Comparison of ENCODE assay signal across 19 cellular contexts in the genomic region with DNA sequence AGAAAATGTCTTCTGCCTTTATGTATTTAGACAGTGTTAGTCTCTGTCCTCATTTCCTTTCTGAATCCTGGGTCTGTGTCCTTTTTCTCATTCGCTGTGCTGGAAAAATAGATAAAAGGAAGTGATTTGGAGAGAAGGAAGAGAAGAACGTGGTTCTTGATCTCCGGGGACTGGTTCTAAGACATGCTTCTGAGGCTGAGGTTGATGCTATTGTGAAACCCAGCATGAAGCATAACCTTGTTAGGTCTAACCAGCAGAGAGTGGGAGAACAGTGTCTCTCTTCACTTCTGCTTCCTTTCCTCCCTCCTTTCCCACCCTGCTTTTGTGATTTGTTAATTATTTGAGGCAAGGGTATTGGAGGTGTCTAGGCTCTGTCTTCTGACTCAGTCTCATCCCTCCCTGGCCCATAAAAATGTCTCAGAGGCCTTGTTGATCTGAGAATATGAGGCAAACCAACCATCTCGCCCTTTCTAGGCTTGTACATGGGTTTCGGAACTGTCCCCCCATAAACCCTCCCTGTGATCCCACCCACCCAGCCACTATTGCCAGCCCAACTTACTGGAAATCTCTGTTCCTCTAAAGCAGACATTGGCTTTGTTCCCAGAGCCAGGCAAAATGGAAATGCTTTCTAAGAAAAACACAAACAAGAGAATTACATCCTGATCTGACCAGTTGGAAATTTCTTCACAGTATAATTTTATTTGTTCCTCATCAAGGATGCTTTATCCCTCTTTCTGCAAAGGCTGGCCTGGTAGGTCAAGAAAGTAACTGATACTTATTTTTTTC.
DNase-seq lines count a peak whose midpoint lies in the region; ATAC-seq and TF ChIP-seq lines count a peak whose summit lies in the region.
"Had no signal": no experiment of that assay in that cellular context is flagged by ENCODE, and none has a peak within 500 bp of the region (broad histone marks: within the 10 kb centered on the region; RNA-seq: fewer than 3 reads in every experiment).

No MANE protein-coding gene starts in this region.

- no peak for ATAC-seq in GM21447 (IDR thresholded peaks at IDR 0.05; ENCODE audit: unreplicated experiment)
- ATAC-seq in lower lobe of right lung = no peak
- ATAC-seq: effector memory CD8-positive, alpha-beta T cell had no signal

- H3K4me3 ChIP-seq in A673 (ENCODE audit: low read depth, low read length, poor library complexity, severe bottlenecking) (no peak overlapping the region), lower lobe of right lung (no peak overlapping the region)
- H3K4me3 ChIP-seq: tibial nerve had no signal

- in situ Hi-C loops in ACHN (cut with HindIII; ENCODE audit: low pct_ligation_motif_present, low pct_unique_long_range_greater_than_20kb, low sequenced_read_pairs) = no loop called here

- H3K27ac ChIP-seq in A673 (ENCODE audit: low read depth, low read length, poor library complexity, severe bottlenecking) (no peak overlapping the region), lower lobe of right lung (no peak overlapping the region)
- H3K27ac ChIP-seq: brain microvascular endothelial cell had no signal

- POLR2A ChIA-PET in A673 (lab: Charles Lee; ENCODE audit: low non-redundant PET) = no interaction called here

- TF ChIP-seq CTCF in A673 (conservative IDR thresholded peaks at IDR 0.05; ENCODE audit: low read depth, low read length) (no peak), lower lobe of right lung (IDR thresholded peaks at IDR 0.05) (no peak)

- H3K27me3 ChIP-seq in A673 (replicated peaks; ENCODE audit: insufficient read depth, low read depth, low read length, poor library complexity) = no peaks in the 10 kb centered on the region
- H3K27me3 ChIP-seq in lower lobe of right lung (ENCODE audit: low read depth) = no peaks in the 10 kb centered on the region
- H3K27me3 ChIP-seq: brain microvascular endothelial cell, tibial nerve had no signal

- CTCF ChIA-PET in A673 (lab: Charles Lee) = no interaction called here

- peaks cover 15% of the 10 kb centered on the region for H3K4me1 ChIP-seq in A673 (ENCODE audit: insufficient read depth, low read length, poor library complexity, severe bottlenecking)
- H3K4me1 ChIP-seq in lower lobe of right lung = peaks cover 20% of the 10 kb centered on the region

- no TSS peak for BruUV-seq in A673 (replicated peaks; lab: Mats Ljungman, UMichigan)

- H3K36me3 ChIP-seq in A673 (ENCODE audit: insufficient read depth, low read length, poor library complexity, severe bottlenecking) (no peaks in the 10 kb centered on the region), lower lobe of right lung (no peaks in the 10 kb centered on the region)
- H3K36me3 ChIP-seq: brain microvascular endothelial cell, tibial nerve had no signal

- DNase-seq in A673 (ENCODE audit: low spot score) (peak; percentile 14), LHCN-M2 (ENCODE audit: low read depth) (peak; percentile 52), astrocyte of the hippocampus (ENCODE audit: low read depth, low spot score) (peak; percentile 75), medulla oblongata (ENCODE audit: extremely low spot score) (peak; percentile 22), GOT3 (lab: John Stamatoyannopoulos, UW) (no peak), ACHN (no peak), lower lobe of right lung (no peak)
- DNase-seq: activated B cell treated with CpG ODN at 0.5 μM for 24 hours; activated effector memory CD4-positive, alpha-beta T cell treated with anti-CD3 and anti-CD28 coated beads, Interleukin-2, amount 50 U/mL, for 16 hours; brain microvascular endothelial cell; effector memory CD8-positive, alpha-beta T cell; GDM1; glutamatergic neuron; NCI-H1694 treated with DMSO at 0.1 percent for 48 hours; NCI-H526; RPMI8226; T-helper 1 cell had no signal

- H3K9me3 ChIP-seq in A673 (ENCODE audit: low read depth, low read length, poor library complexity, severe bottlenecking) = no peaks in the 10 kb centered on the region
- no peaks in the 10 kb centered on the region for H3K9me3 ChIP-seq in lower lobe of right lung
- H3K9me3 ChIP-seq: tibial nerve had no signal

- intact Hi-C loops in A673 (cut with micrococcal nuclease; ENCODE audit: unreplicated experiment) (no loop called here), lower lobe of right lung (cut with DNase I) (no loop called here)

Comparison
In these comparisons a context has a peak if more than half of its experiments do, and no peak if none do; other contexts are left out.
1. DNase-seq: peak in A673 (single experiment), LHCN-M2 (single experiment), astrocyte of the hippocampus (single experiment) and medulla oblongata (single experiment); none in GOT3 (single experiment), ACHN (single experiment) and lower lobe of right lung (single experiment).